In the genomic region with DNA sequence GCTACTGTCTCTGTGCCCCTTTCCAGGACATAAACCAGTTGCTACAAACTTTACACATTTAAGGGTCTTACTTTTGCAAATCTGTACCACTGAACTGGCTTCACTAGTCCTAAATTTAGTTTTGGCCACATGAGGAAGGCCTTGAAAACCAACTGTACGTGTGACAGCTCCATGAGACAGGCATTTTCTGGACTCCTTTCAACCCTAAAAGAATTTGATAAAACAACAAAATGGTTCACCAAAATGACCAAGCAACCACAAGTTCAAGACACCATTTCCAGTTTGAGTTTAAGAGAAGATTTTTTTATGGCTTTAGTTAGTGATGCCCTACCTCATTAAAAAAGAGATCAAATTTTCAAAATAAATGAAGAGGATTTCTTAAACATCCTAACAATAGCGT, we compare ENCODE assay signal across 24 cellular contexts.
DNase-seq lines count a peak whose midpoint lies in the region; TF ChIP-seq lines count a peak whose summit lies in the region.
"Had no signal": no experiment of that assay in that cellular context is flagged by ENCODE, and none has a peak within 500 bp of the region (broad histone marks: within the 10 kb centered on the region; RNA-seq: fewer than 3 reads in every experiment).

No MANE protein-coding gene starts in this region.

- in situ Hi-C loops in brain microvascular endothelial cell (cut with HindIII; ENCODE audit: low pct_ligation_motif_present, low sequenced_read_pairs): no loop called here

- H3K9me3 ChIP-seq in hepatocyte (ENCODE audit: low read depth): no peaks in the 10 kb centered on the region
- H3K9me3 ChIP-seq: neutrophil, prostate gland, upper lobe of left lung had no signal

- TF ChIP-seq CTCF in AG09309 (IDR thresholded peaks at IDR 0.05; ENCODE audit: control insufficient read depth, insufficient read depth, low read depth, low read length, missing control alignments) (no peak), HFFc6 (IDR thresholded peaks at IDR 0.05) (no peak), brain microvascular endothelial cell (IDR thresholded peaks at IDR 0.05; ENCODE audit: low read depth, low read length, missing control alignments) (no peak), hepatocyte (IDR thresholded peaks at IDR 0.05; ENCODE audit: poor library complexity) (no peak), nephron progenitor cell (IDR thresholded peaks at IDR 0.05) (no peak)

- no peaks in the 10 kb centered on the region for H3K36me3 Mint-ChIP-seq in HFFc6 (ENCODE audit: low read depth)
- H3K36me3 Mint-ChIP-seq in nephron progenitor cell (ENCODE audit: low read depth): no peaks in the 10 kb centered on the region
- H3K36me3 Mint-ChIP-seq: activated CD4-positive, alpha-beta memory T cell treated with anti-CD3 and anti-CD28 coated beads for 36 hours; memory B cell had no signal

- H3K4me3 Mint-ChIP-seq in HFFc6 (no peak overlapping the region), nephron progenitor cell (no peak overlapping the region)
- H3K4me3 Mint-ChIP-seq: activated B cell treated with CpG ODN at 0.5 μM for 24 hours; activated CD4-positive, alpha-beta memory T cell treated with anti-CD3 and anti-CD28 coated beads for 36 hours; GM23338; memory B cell had no signal

- DNase-seq in AG09309 (ENCODE audit: low read depth) (peak; percentile 49), HFFc6 (peak; percentile 50), brain microvascular endothelial cell (peak; percentile 20), iris pigment epithelial cell (ENCODE audit: low read depth) (peak; percentile 14), MV-4-11 (lab: John Stamatoyannopoulos, UW) (no peak), NCI-H226 (no peak), hepatocyte (ENCODE audit: low spot score) (no peak), nephron progenitor cell (no peak)
- DNase-seq: activated B cell treated with CpG ODN at 0.5 μM for 24 hours; activated CD4-positive, alpha-beta memory T cell treated with anti-CD3 and anti-CD28 coated beads for 36 hours; activated effector memory CD4-positive, alpha-beta T cell treated with anti-CD3 and anti-CD28 coated beads, Interleukin-2, amount 50 U/mL, for 16 hours; Calu3; glutamatergic neuron; KBM-7; NCI-H524; stimulated activated CD4-positive, alpha-beta T cell treated with anti-CD3 and anti-CD28 coated beads, Interleukin-1b, Interleukin-23, amount 100 ng/mL, for 48 hours; upper lobe of left lung had no signal

- peaks cover 14% of the 10 kb centered on the region; the same call in 1 of the 2 replicates for H3K27me3 Mint-ChIP-seq in HFFc6 (ENCODE audit: insufficient read depth)
- no peaks in the 10 kb centered on the region for H3K27me3 Mint-ChIP-seq in nephron progenitor cell (ENCODE audit: low read depth, poor library complexity)
- H3K27me3 Mint-ChIP-seq: activated CD4-positive, alpha-beta memory T cell treated with anti-CD3 and anti-CD28 coated beads for 36 hours had no signal

- no peak overlapping the region for H3K27ac ChIP-seq in brain microvascular endothelial cell
- H3K27ac ChIP-seq in hepatocyte: no peak overlapping the region
- H3K27ac ChIP-seq: C4-2B, coronary artery, neutrophil, prostate gland, skin epidermis, upper lobe of left lung had no signal

- no peaks in the 10 kb centered on the region for H3K4me1 ChIP-seq in hepatocyte (ENCODE audit: insufficient read depth)
- H3K4me1 ChIP-seq: prostate gland, upper lobe of left lung had no signal

- H3K9me3 Mint-ChIP-seq in HFFc6: no peaks in the 10 kb centered on the region
- H3K9me3 Mint-ChIP-seq in nephron progenitor cell: peaks cover 24% of the 10 kb centered on the region
- H3K9me3 Mint-ChIP-seq: activated B cell treated with CpG ODN at 0.5 μM for 24 hours; activated CD4-positive, alpha-beta memory T cell treated with anti-CD3 and anti-CD28 coated beads for 36 hours; GM23338; memory B cell had no signal

- no peaks in the 10 kb centered on the region for H3K36me3 ChIP-seq in brain microvascular endothelial cell (replicated peaks)
- H3K36me3 ChIP-seq in hepatocyte (replicated peaks; ENCODE audit: insufficient read depth, low read depth): no peaks in the 10 kb centered on the region
- H3K36me3 ChIP-seq: neutrophil, prostate gland, upper lobe of left lung had no signal

- 71% methylated on average over 2 of the region's 2 CpGs for WGBS in hepatocyte (ENCODE audit: low lambda C conversion rate, missing lambda C conversion rate)

- H3K4me1 Mint-ChIP-seq in HFFc6 (ENCODE audit: low read depth): peaks cover 19% of the 10 kb centered on the region
- H3K4me1 Mint-ChIP-seq in nephron progenitor cell: no peaks in the 10 kb centered on the region
- H3K4me1 Mint-ChIP-seq: activated B cell treated with CpG ODN at 0.5 μM for 24 hours, memory B cell had no signal

- H2AFZ ChIP-seq in hepatocyte: no peak overlapping the region
- H2AFZ ChIP-seq: GM23338 had no signal

- no peak overlapping the region for H3K4me3 ChIP-seq in AG09309 (ENCODE audit: control insufficient read depth, low read depth, low read length)
- H3K4me3 ChIP-seq in brain microvascular endothelial cell (ENCODE audit: low read depth, low read length): no peak overlapping the region
- no peak overlapping the region for H3K4me3 ChIP-seq in hepatocyte
- H3K4me3 ChIP-seq: coronary artery, GM23338, prostate gland, skin epidermis, upper lobe of left lung had no signal

- no peaks in the 10 kb centered on the region for H3K9me2 ChIP-seq in hepatocyte (replicated peaks; ENCODE audit: insufficient read depth)

- H3K27me3 ChIP-seq in brain microvascular endothelial cell (replicated peaks): no peaks in the 10 kb centered on the region
- no peaks in the 10 kb centered on the region for H3K27me3 ChIP-seq in hepatocyte
- H3K27me3 ChIP-seq: neutrophil, upper lobe of left lung had no signal

- no peaks in the 10 kb centered on the region for H4K20me1 ChIP-seq in hepatocyte (ENCODE audit: insufficient read depth, poor library complexity, severe bottlenecking)

- H3K79me2 ChIP-seq in hepatocyte: no peaks in the 10 kb centered on the region

- H3K27ac Mint-ChIP-seq in HFFc6 (no peak overlapping the region), nephron progenitor cell (no peak overlapping the region)
- H3K27ac Mint-ChIP-seq: activated B cell treated with CpG ODN at 0.5 μM for 24 hours; activated CD4-positive, alpha-beta memory T cell treated with anti-CD3 and anti-CD28 coated beads for 36 hours; GM23338; memory B cell had no signal

- H3K4me2 ChIP-seq in hepatocyte: no peak overlapping the region
- H3K4me2 ChIP-seq: GM23338 had no signal

Comparison
In these comparisons a context has a peak if more than half of its experiments do, and no peak if none do; other contexts are left out.
1. DNase-seq: peak in AG09309 (single experiment), HFFc6 (single experiment), brain microvascular endothelial cell (single experiment) and iris pigment epithelial cell (single experiment); none in MV-4-11 (single experiment), NCI-H226 (single experiment), hepatocyte (single experiment) and nephron progenitor cell (single experiment).